In genomic region chr9:129258823-129259301, GRCh38 we compare ENCODE assay signal across 10 cellular contexts.
DNase-seq lines count a peak whose midpoint lies in the region; ATAC-seq, FAIRE-seq and TF ChIP-seq lines count a peak whose summit lies in the region.
"Had no signal": no experiment of that assay in that cellular context is flagged by ENCODE, and none has a peak within 500 bp of the region (broad histone marks: within the 10 kb centered on the region; RNA-seq: fewer than 3 reads in every experiment).

No MANE protein-coding gene starts in this region.

- H3K36me3 ChIP-seq in ACC112 (ENCODE audit: insufficient read depth, low read length) (no peaks in the 10 kb centered on the region), HUES64 (ENCODE audit: insufficient read depth, low read length) (no peaks in the 10 kb centered on the region)
- H3K36me3 ChIP-seq in naive thymus-derived CD4-positive, alpha-beta T cell (ENCODE audit: control insufficient read depth in 2 of 3, insufficient read depth in 3 of 3, low read length in 3 of 3), result no peaks in the 10 kb centered on the region
- H3K36me3 ChIP-seq: SJSA1 had no signal

- no peaks in the 10 kb centered on the region for H3K9me3 ChIP-seq in HUES64 (ENCODE audit: insufficient read depth, low read depth, low read length)
- H3K9me3 ChIP-seq in naive thymus-derived CD4-positive, alpha-beta T cell (ENCODE audit: control insufficient read depth in 2 of 3, low read length in 3 of 3), result no peaks in the 10 kb centered on the region
- H3K9me3 ChIP-seq: SJSA1 had no signal

- peaks cover 0 to 52% (median 0%) of the 10 kb centered on the region in 5 donors for H3K27me3 Mint-ChIP-seq in naive thymus-derived CD4-positive, alpha-beta T cell

- no peak for FAIRE-seq in GM12892 (lab: Jason Lieb, UNC)

- H3K4me1 Mint-ChIP-seq in naive thymus-derived CD4-positive, alpha-beta T cell, result peaks cover 16 to 48% (median 41%) of the 10 kb centered on the region in 7 donors

- no peak overlapping the region for H3K27ac ChIP-seq in ACC112 (ENCODE audit: low read depth, low read length)
- no peak overlapping the region for H3K27ac ChIP-seq in HUES64 (ENCODE audit: low read depth, low read length)
- no peak overlapping the region for H3K27ac ChIP-seq in naive thymus-derived CD4-positive, alpha-beta T cell (ENCODE audit: low read depth, low read length)
- H3K27ac ChIP-seq: HL-60, SJSA1 had no signal

- H3K4me1 ChIP-seq in ACC112 (ENCODE audit: control insufficient read depth, insufficient read depth, low read length, unreplicated experiment), result no peaks in the 10 kb centered on the region
- H3K4me1 ChIP-seq in HUES64 (ENCODE audit: insufficient read depth, low read length), result peaks cover 7% of the 10 kb centered on the region
- peaks cover 12 to 18% of the 10 kb centered on the region in 2 donors for H3K4me1 ChIP-seq in naive thymus-derived CD4-positive, alpha-beta T cell (ENCODE audit: control insufficient read depth in 2 of 2, insufficient read depth in 2 of 2, low read length in 2 of 2)

- H2AFZ ChIP-seq in ACC112 (ENCODE audit: low read length, unreplicated experiment), result peak overlapping the region; percentile 21

- no peaks in the 10 kb centered on the region for H3K9me3 Mint-ChIP-seq in naive thymus-derived CD4-positive, alpha-beta T cell

- peak overlapping the region; percentile 73 to 91 (median 83) for H3K4me3 Mint-ChIP-seq in naive thymus-derived CD4-positive, alpha-beta T cell

- TF ChIP-seq POLR2A in GM12892 (IDR thresholded peaks at IDR 0.05; ENCODE audit: low read depth, low read length), result no peak

- H3K79me2 ChIP-seq in ACC112 (ENCODE audit: control insufficient read depth, insufficient read depth, low read length, unreplicated experiment), result no peaks in the 10 kb centered on the region

- peak overlapping the region; percentile 72 for H3K4me3 ChIP-seq in ACC112 (ENCODE audit: low read depth, low read length)
- H3K4me3 ChIP-seq in HUES64 (ENCODE audit: low read length), result peak overlapping the region; percentile 39
- peak overlapping the region; percentile 45 for H3K4me3 ChIP-seq in choroid plexus epithelial cell (ENCODE audit: low read depth, low read length)
- H3K4me3 ChIP-seq in naive thymus-derived CD4-positive, alpha-beta T cell (ENCODE audit: low read length), result peak overlapping the region; percentile 43
- H3K4me3 ChIP-seq: SJSA1 had no signal

- H3K27me3 ChIP-seq in ACC112 (ENCODE audit: insufficient read depth, low read length), result peaks cover 10% of the 10 kb centered on the region
- peaks cover 32% of the 10 kb centered on the region for H3K27me3 ChIP-seq in HUES64 (ENCODE audit: insufficient read depth, low read length)
- no peaks in the 10 kb centered on the region for H3K27me3 ChIP-seq in naive thymus-derived CD4-positive, alpha-beta T cell (ENCODE audit: control insufficient read depth in 2 of 2, insufficient read depth in 2 of 2, low read length in 2 of 2)

- H3K36me3 Mint-ChIP-seq in naive thymus-derived CD4-positive, alpha-beta T cell, result peaks cover 0 to 2% (median 0%) of the 10 kb centered on the region in 5 donors

- H3K27ac Mint-ChIP-seq in naive thymus-derived CD4-positive, alpha-beta T cell, result peak overlapping the region; percentile 15 to 78 (median 43)

- intact Hi-C loops in naive thymus-derived CD4-positive, alpha-beta T cell (cut with micrococcal nuclease), result loop anchor here (1.0 to 2.0 kb wide), 5 partner anchors 11 to 81 kb away; partner anchors contain the start of gene IER5L (in 1 of the 2)

- CTCF ChIA-PET in naive thymus-derived CD4-positive, alpha-beta T cell (lab: Charles Lee), result no interaction called here

- POLR2A ChIA-PET in naive thymus-derived CD4-positive, alpha-beta T cell (lab: Charles Lee), result interaction anchor here (1.2 to 4.0 kb wide), 3 partner anchors 22 to 85 kb away, joined by 3 to 21 read pairs (median 7); no protein-coding TSS in a partner anchor

- TF ChIP-seq CTCF in choroid plexus epithelial cell (conservative IDR thresholded peaks at IDR 0.05; ENCODE audit: low read depth, low read length), result no peak

- DNase-seq in choroid plexus epithelial cell (ENCODE audit: low read depth) (no peak), GM12892 (ENCODE audit: insufficient read length) (no peak), pons (ENCODE audit: low spot score) (no peak), kidney tubule cell (ENCODE audit: low spot score) (no peak)
- peak in 5 of 9 donors; percentile 17 to 33 (median 26) for DNase-seq in naive thymus-derived CD4-positive, alpha-beta T cell

- H3K9ac ChIP-seq in HUES64 (ENCODE audit: low read depth, low read length), result peak overlapping the region; percentile 54

- 61% methylated on average over 18 of the region's 18 CpGs for WGBS in HUES64

- ATAC-seq in naive thymus-derived CD4-positive, alpha-beta T cell, result peak; percentile 46
- ATAC-seq in GM19324 (IDR thresholded peaks at IDR 0.05; ENCODE audit: low FRiP score, unreplicated experiment), result no peak

Comparison
In these comparisons a context has a peak if more than half of its experiments do, and no peak if none do; other contexts are left out.
1. DNase-seq: peak in naive thymus-derived CD4-positive, alpha-beta T cell (5 of 9); none in choroid plexus epithelial cell (single experiment), GM12892 (single experiment), pons (single experiment) and kidney tubule cell (single experiment).
2. Peak in every context shown above with its lines, with median percentiles within 50 percentile points of each other: H3K4me3 ChIP-seq.